Comparison of ENCODE assay signal across 8 cellular contexts in the genomic region with DNA sequence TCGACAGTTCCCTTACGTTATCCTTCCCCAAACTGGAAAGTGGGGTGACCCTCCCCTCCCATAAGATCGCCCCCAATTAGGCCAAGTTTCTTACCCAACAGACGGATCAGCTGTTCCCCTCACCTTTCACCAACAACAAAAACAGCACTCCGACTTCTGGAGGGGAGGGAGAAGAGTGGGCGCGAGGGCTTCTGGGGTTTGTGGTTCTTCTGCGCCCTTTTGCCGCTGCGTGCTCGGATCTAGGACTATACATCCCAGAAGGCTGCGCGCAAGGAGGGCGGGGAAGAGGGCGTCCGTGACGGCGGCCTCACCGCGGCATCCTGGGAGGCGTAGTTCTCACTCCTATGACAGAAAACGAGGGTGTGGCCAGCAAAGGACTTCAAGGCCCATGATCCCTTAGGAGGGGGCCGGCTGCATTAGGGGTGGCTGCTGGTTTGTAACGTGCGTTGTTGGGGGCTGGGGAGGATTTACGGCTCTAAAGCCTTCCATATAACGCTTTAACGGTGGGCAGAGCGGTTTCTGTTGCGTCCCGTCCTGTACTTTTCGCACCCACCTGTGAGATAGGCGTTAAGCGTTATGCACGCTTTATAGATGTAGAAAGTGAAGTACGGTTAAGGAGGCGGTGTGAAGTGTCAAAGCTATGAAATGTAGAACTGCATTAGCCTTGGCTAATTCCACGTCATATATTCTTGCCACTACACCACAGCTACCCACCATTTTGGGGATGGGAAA. TPM values are rescaled to one million over a fixed set of nuclear protein-coding genes. Genes with fewer than 3 reads are reported as not detected.
DNase-seq lines count a peak whose midpoint lies in the region; ATAC-seq lines count a peak whose summit lies in the region.

A gene with protein sequence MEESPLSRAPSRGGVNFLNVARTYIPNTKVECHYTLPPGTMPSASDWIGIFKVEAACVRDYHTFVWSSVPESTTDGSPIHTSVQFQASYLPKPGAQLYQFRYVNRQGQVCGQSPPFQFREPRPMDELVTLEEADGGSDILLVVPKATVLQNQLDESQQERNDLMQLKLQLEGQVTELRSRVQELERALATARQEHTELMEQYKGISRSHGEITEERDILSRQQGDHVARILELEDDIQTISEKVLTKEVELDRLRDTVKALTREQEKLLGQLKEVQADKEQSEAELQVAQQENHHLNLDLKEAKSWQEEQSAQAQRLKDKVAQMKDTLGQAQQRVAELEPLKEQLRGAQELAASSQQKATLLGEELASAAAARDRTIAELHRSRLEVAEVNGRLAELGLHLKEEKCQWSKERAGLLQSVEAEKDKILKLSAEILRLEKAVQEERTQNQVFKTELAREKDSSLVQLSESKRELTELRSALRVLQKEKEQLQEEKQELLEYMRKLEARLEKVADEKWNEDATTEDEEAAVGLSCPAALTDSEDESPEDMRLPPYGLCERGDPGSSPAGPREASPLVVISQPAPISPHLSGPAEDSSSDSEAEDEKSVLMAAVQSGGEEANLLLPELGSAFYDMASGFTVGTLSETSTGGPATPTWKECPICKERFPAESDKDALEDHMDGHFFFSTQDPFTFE (minus strand): TSS at position 143 of the 732 bp plus-strand sequence. CDS start 2,210 bp downstream, outside the sequence.

- no peaks in the 10 kb centered on the region for H3K9me3 Mint-ChIP-seq in IgD-negative memory B cell

- peaks cover 9 to 16% (median 11%) of the 10 kb centered on the region in 3 donors for H3K4me1 Mint-ChIP-seq in IgD-negative memory B cell

- peaks cover 5% of the 10 kb centered on the region for H3K36me3 Mint-ChIP-seq in IgD-negative memory B cell

- H3K27me3 Mint-ChIP-seq in IgD-negative memory B cell, result peaks cover 2% of the 10 kb centered on the region

- peak within 1 kb of the TSS; percentile 8 to 95 (median 70) for H3K27ac Mint-ChIP-seq in IgD-negative memory B cell

- peak; percentile 98 for ATAC-seq in GM21529 (IDR thresholded peaks at IDR 0.05; ENCODE audit: unreplicated experiment)

- DNase-seq in DMS 273 treated with DMSO at 0.1 percent for 48 hours (lab: John Stamatoyannopoulos, UW), result peak; percentile 92
- DNase-seq in OCI-M2 (lab: John Stamatoyannopoulos, UW; ENCODE audit: unreplicated experiment), result peak; percentile 71
- peak; percentile 92 for DNase-seq in activated T-cell treated with anti-CD3 and anti-CD28 coated beads for 4 hours
- peak; percentile 97 for DNase-seq in epidermal melanocyte (ENCODE audit: insufficient read length, low spot score)
- DNase-seq in middle frontal gyrus (ENCODE audit: extremely low spot score, low spot score), result peak; percentile 95
- peak; percentile 90 to 93 for DNase-seq in stimulated activated CD8-positive, alpha-beta memory T cell treated with anti-CD3 and anti-CD28 coated beads, Interleukin-2, amount 100 ng/mL, for 48 hours (ENCODE audit: low read depth in 2 of 2)

- peak within 1 kb of the TSS; percentile 86 to 100 (median 97) for H3K4me3 Mint-ChIP-seq in IgD-negative memory B cell

RNA-seq across cellular contexts. Expression of the gene that starts here (rescaled TPM):
- polyA plus RNA-seq in IgD-negative memory B cell, result 52.0 TPM

Comparison
In these comparisons a context has a peak if more than half of its experiments do, and no peak if none do; other contexts are left out.
1. Peak in every context shown above with its lines: DNase-seq and ATAC-seq.